ENCODE assay signal across 1 cellular context in genomic region chr14:74492413-74493342, GRCh38.
A peak's percentile ranks its signal among the peaks of the same experiment; 100 is the strongest.
TF ChIP-seq lines count a peak whose summit lies in the region.

NPC2 (minus strand) TSS chr14:74493305; CDS start chr14:74493274, 31 bp downstream.

TF ChIP-seq in HepG2, 621 proteins besides CTCF, POLR2A, EP300 and RAD21 (continued from another document and continues in another):
- TF ChIP-seq RXRB (CRISPR knock-in tag; IDR thresholded peaks at IDR 0.05; ENCODE audit: borderline replicate concordance): no peak
- no peak for TF ChIP-seq ZNF839 (CRISPR knock-in tag; IDR thresholded peaks at IDR 0.05; ENCODE audit: borderline replicate concordance)
- no peak for TF ChIP-seq FOXO1 (CRISPR knock-in tag; IDR thresholded peaks at IDR 0.05)
- no peak for TF ChIP-seq RERE (CRISPR knock-in tag; IDR thresholded peaks at IDR 0.05; ENCODE audit: low read depth)
- TF ChIP-seq HNF1A (IDR thresholded peaks at IDR 0.05; ENCODE audit: low read depth): no peak
- TF ChIP-seq HNF1A (CRISPR knock-in tag; IDR thresholded peaks at IDR 0.05; ENCODE audit: borderline replicate concordance): no peak
- no peak for TF ChIP-seq ZNF615 (CRISPR knock-in tag; IDR thresholded peaks at IDR 0.05; ENCODE audit: borderline replicate concordance)
- no peak for TF ChIP-seq ZBTB42 (CRISPR knock-in tag; IDR thresholded peaks at IDR 0.05)
- no peak for TF ChIP-seq FOXA3 (CRISPR knock-in tag; IDR thresholded peaks at IDR 0.05)
- no peak for TF ChIP-seq POGK (CRISPR knock-in tag; conservative IDR thresholded peaks at IDR 0.05)
- no peak for TF ChIP-seq FOXP4 (CRISPR knock-in tag; IDR thresholded peaks at IDR 0.05)
- TF ChIP-seq MLXIP (CRISPR knock-in tag; IDR thresholded peaks at IDR 0.05; ENCODE audit: borderline replicate concordance): no peak
- TF ChIP-seq ZNF10 (CRISPR knock-in tag; IDR thresholded peaks at IDR 0.05; ENCODE audit: borderline replicate concordance, low read depth): no peak
- no peak for TF ChIP-seq ZFP62 (CRISPR knock-in tag; IDR thresholded peaks at IDR 0.05)
- TF ChIP-seq REL (CRISPR knock-in tag; conservative IDR thresholded peaks at IDR 0.05): no peak
- 0 out of 2 replicates have a peak, but pooled peaks have one; percentile 34 for TF ChIP-seq ZNF331 (CRISPR knock-in tag; IDR thresholded peaks at IDR 0.05)
- 0 out of 2 replicates have a peak, but pooled peaks have one; percentile 36 for TF ChIP-seq PAWR (CRISPR knock-in tag; IDR thresholded peaks at IDR 0.05; ENCODE audit: borderline replicate concordance)
- no peak for TF ChIP-seq TRAFD1 (CRISPR knock-in tag; IDR thresholded peaks at IDR 0.05; ENCODE audit: borderline replicate concordance)
- no peak; the same call in 1 of the 2 replicates for TF ChIP-seq ZNF256 (CRISPR knock-in tag; conservative IDR thresholded peaks at IDR 0.05)
- TF ChIP-seq DMAP1 (CRISPR knock-in tag; IDR thresholded peaks at IDR 0.05): peak; percentile 80; the same call in 1 of the 2 replicates
- TF ChIP-seq ZNF333 (CRISPR knock-in tag; IDR thresholded peaks at IDR 0.05; ENCODE audit: borderline replicate concordance): no peak
- no peak for TF ChIP-seq SIN3B (IDR thresholded peaks at IDR 0.05; ENCODE audit: low read length)
- peak; percentile 74; the same call in 1 of the 2 replicates for TF ChIP-seq CENPT (CRISPR knock-in tag; IDR thresholded peaks at IDR 0.05; ENCODE audit: low read depth)
- no peak for TF ChIP-seq HNRNPK (IDR thresholded peaks at IDR 0.05; ENCODE audit: low read depth, low read length, poor library complexity, severe bottlenecking)
- no peak for TF ChIP-seq SOX6 (IDR thresholded peaks at IDR 0.05)
- peak; percentile 60; the same call in 1 of the 2 replicates for TF ChIP-seq SOX6 (CRISPR knock-in tag; IDR thresholded peaks at IDR 0.05)
- no peak for TF ChIP-seq ZBTB34 (CRISPR knock-in tag; IDR thresholded peaks at IDR 0.05)
- no peak for TF ChIP-seq PREB (CRISPR knock-in tag; IDR thresholded peaks at IDR 0.05)
- 0 out of 2 replicates have a peak, but pooled peaks have one; percentile 55 for TF ChIP-seq TSC22D2 (CRISPR knock-in tag; IDR thresholded peaks at IDR 0.05; ENCODE audit: borderline replicate concordance)
- TF ChIP-seq ZFP82 (CRISPR knock-in tag; IDR thresholded peaks at IDR 0.05; ENCODE audit: borderline replicate concordance): no peak
- TF ChIP-seq HNRNPLL (IDR thresholded peaks at IDR 0.05; ENCODE audit: low read depth, low read length, poor library complexity, severe bottlenecking): no peak
- TF ChIP-seq ELF1 (CRISPR knock-in tag; IDR thresholded peaks at IDR 0.05): no peak
- TF ChIP-seq NONO (IDR thresholded peaks at IDR 0.05): no peak
- TF ChIP-seq NONO (CRISPR knock-in tag; conservative IDR thresholded peaks at IDR 0.05): no peak; the same call in 1 of the 2 replicates
- no peak for TF ChIP-seq SAFB2 (CRISPR knock-in tag; IDR thresholded peaks at IDR 0.05; ENCODE audit: borderline replicate concordance, low read depth)
- TF ChIP-seq ATRX (CRISPR knock-in tag; IDR thresholded peaks at IDR 0.05; ENCODE audit: borderline replicate concordance): no peak
- no peak for TF ChIP-seq ZNF569 (CRISPR knock-in tag; IDR thresholded peaks at IDR 0.05; ENCODE audit: borderline replicate concordance)
- TF ChIP-seq ZNF282 (IDR thresholded peaks at IDR 0.05; ENCODE audit: partially characterized antibody): no peak
- no peak for TF ChIP-seq TP53 (CRISPR knock-in tag; conservative IDR thresholded peaks at IDR 0.05)
- TF ChIP-seq POLR2AphosphoS2 (IDR thresholded peaks at IDR 0.05; ENCODE audit: low read depth, low read length): no peak
- TF ChIP-seq SP1 (IDR thresholded peaks at IDR 0.05): no peak
- no peak for TF ChIP-seq SP1 (CRISPR knock-in tag; IDR thresholded peaks at IDR 0.05)
